15 cellular contexts compared by ENCODE assay signal in genomic region chr1:219427989-219428388, GRCh38.
"Had no signal": no experiment of that assay in that cellular context is flagged by ENCODE, and none has a peak within 500 bp of the region (broad histone marks: within the 10 kb centered on the region; RNA-seq: fewer than 3 reads in every experiment).

No MANE protein-coding gene starts in this region.

- H3K27ac ChIP-seq: dorsolateral prefrontal cortex, gastroesophageal sphincter, neural progenitor cell, pancreas had no signal

- H3K4me1 ChIP-seq: gastroesophageal sphincter, neural progenitor cell, upper lobe of left lung had no signal

- H3K4me3 ChIP-seq: dorsolateral prefrontal cortex, gastroesophageal sphincter, neural progenitor cell, pancreas, upper lobe of left lung had no signal

- H3K9ac ChIP-seq: neural progenitor cell had no signal

- DNase-seq: activated CD4-positive, alpha-beta T cell treated with anti-CD3 and anti-CD28 coated beads, Interleukin-2, amount 50 U/mL, for 1 hour; activated effector memory CD4-positive, alpha-beta T cell treated with anti-CD3 and anti-CD28 coated beads, Interleukin-2, amount 50 U/mL, for 16 hours; activated naive CD8-positive, alpha-beta T cell treated with anti-CD3 and anti-CD28 coated beads for 36 hours; aorta; dorsolateral prefrontal cortex; kidney; left ventricle myocardium superior; pancreas; stimulated activated CD4-positive, alpha-beta T cell treated with anti-CD3 and anti-CD28 coated beads, Interleukin-2, amount 100 ng/mL, for 48 hours; T-helper 17 cell; upper lobe of left lung had no signal

- H3K4me2 ChIP-seq: neural progenitor cell had no signal

- H3K27me3 ChIP-seq: dorsolateral prefrontal cortex, gastroesophageal sphincter, neural progenitor cell, pancreas, upper lobe of left lung had no signal

- H3K9me3 ChIP-seq: gastroesophageal sphincter, pancreas, upper lobe of left lung had no signal

- ATAC-seq: esophagus mucosa, gastroesophageal sphincter, left ventricle myocardium superior, pancreas, T-helper 17 cell had no signal

- H3K36me3 ChIP-seq: gastroesophageal sphincter, neural progenitor cell, pancreas, upper lobe of left lung had no signal

- H2AFZ ChIP-seq: neural progenitor cell had no signal

- FAIRE-seq: bronchial epithelial cell, kidney, pancreas had no signal
